8 cellular contexts compared by ENCODE assay signal in genomic region chr19:662962-663681, GRCh38. TPM values are rescaled to one million over a fixed set of nuclear protein-coding genes. Genes with fewer than 3 reads are reported as not detected.
DNase-seq lines count a peak whose midpoint lies in the region; ATAC-seq and TF ChIP-seq lines count a peak whose summit lies in the region.

Gene RNF126, minus strand, starts transcription at chr19:663214. Its CDS starts 93 bp downstream, at chr19:663121.

- peak within 1 kb of the TSS; percentile 100 for H3K27ac ChIP-seq in C4-2B

- DNase-seq in HT1080 (ENCODE audit: low read depth) (peak; percentile 71), NOMO-1 (lab: John Stamatoyannopoulos, UW; ENCODE audit: unreplicated experiment in 2 of 2) (peak; percentile 84 to 95), memory B cell (ENCODE audit: low spot score in 2 of 2) (peak; percentile 81 to 86)
- peak; percentile 87 to 92 for DNase-seq in activated CD8-positive, alpha-beta memory T cell treated with anti-CD3 and anti-CD28 coated beads for 4 hours (ENCODE audit: low read depth in 2 of 2)
- DNase-seq in effector memory CD8-positive, alpha-beta T cell: peak; percentile 75 to 84 (median 81)
- DNase-seq in stimulated activated CD8-positive, alpha-beta memory T cell treated with anti-CD3 and anti-CD28 coated beads, Interleukin-12 subunit alpha, Interleukin-12 subunit beta, amount 100 ng/mL, for 1 hour (ENCODE audit: low read depth): peak; percentile 88

- H3K4me1 Mint-ChIP-seq in effector memory CD8-positive, alpha-beta T cell (ENCODE audit: low read depth in 2 of 2): peaks cover 28 to 47% of the 10 kb centered on the region in 2 donors
- H3K4me1 Mint-ChIP-seq in memory B cell: peaks cover 22% of the 10 kb centered on the region

- no peaks in the 10 kb centered on the region for H3K27me3 Mint-ChIP-seq in effector memory CD8-positive, alpha-beta T cell
- peaks cover 2% of the 10 kb centered on the region for H3K27me3 Mint-ChIP-seq in memory B cell

- no peaks in the 10 kb centered on the region for H3K9me3 Mint-ChIP-seq in effector memory CD8-positive, alpha-beta T cell
- H3K9me3 Mint-ChIP-seq in memory B cell: no peaks in the 10 kb centered on the region

- TF ChIP-seq CTCF in C4-2B (conservative IDR thresholded peaks at IDR 0.05): no peak

- ATAC-seq in GM19455 (IDR thresholded peaks at IDR 0.05; ENCODE audit: unreplicated experiment) (peak; percentile 55), memory B cell (ENCODE audit: low read depth) (peak; percentile 54)
- ATAC-seq in effector memory CD8-positive, alpha-beta T cell (replicated peaks): peak; percentile 31

- H3K27ac Mint-ChIP-seq in effector memory CD8-positive, alpha-beta T cell: peak within 1 kb of the TSS; percentile 99 to 100
- peak within 1 kb of the TSS; percentile 92 for H3K27ac Mint-ChIP-seq in memory B cell

- peak within 1 kb of the TSS; percentile 94 to 98 for H3K4me3 Mint-ChIP-seq in effector memory CD8-positive, alpha-beta T cell
- H3K4me3 Mint-ChIP-seq in memory B cell: peak within 1 kb of the TSS; percentile 98

- H3K36me3 Mint-ChIP-seq in effector memory CD8-positive, alpha-beta T cell (ENCODE audit: insufficient read depth): peaks cover 50% of the 10 kb centered on the region
- H3K36me3 Mint-ChIP-seq in memory B cell: no peaks in the 10 kb centered on the region

RNA-seq across cellular contexts. Expression of gene RNF126, which starts in this region (rescaled TPM):
- 86.5 and 130 TPM in 2 replicates for total RNA-seq in HT1080 (2014; rRNA removed; shearing (Covaris generic))
- 68.4 and 88.8 TPM in 2 replicates for polyA plus RNA-seq in HT1080 (2015; cell fraction: cytosol; rRNA removed)
- 60.5 and 61.1 TPM in 2 replicates for polyA plus RNA-seq in HT1080 (2015; cell fraction: nucleus; rRNA removed)

Comparison
In these comparisons a context has a peak if more than half of its experiments do, and no peak if none do; other contexts are left out.
1. Peak in every context shown above with its lines: DNase-seq, ATAC-seq and H3K27ac ChIP-seq.